26 cellular contexts compared by ENCODE assay signal in genomic region chr2:236617221-236617737, GRCh38.
"Had no signal": no experiment of that assay in that cellular context is flagged by ENCODE, and none has a peak within 500 bp of the region (broad histone marks: within the 10 kb centered on the region; RNA-seq: fewer than 3 reads in every experiment).

No MANE protein-coding gene starts in this region.

- H3K4me3 ChIP-seq: neural progenitor cell, ovary, psoas muscle, right lobe of liver, sigmoid colon, stomach, thoracic aorta, thyroid gland, tibial nerve, upper lobe of left lung, vagina had no signal

- H3K4me1 Mint-ChIP-seq: stimulated activated naive B cell treated with anti-CD40 and anti-IgM and Interleukin-4, amounts not matched to agents 10 μg/mL and 1 μg/mL and 100 μg/mL, for 72 hours had no signal

- H3K27ac ChIP-seq: neural progenitor cell, ovary, parathyroid adenoma, psoas muscle, right lobe of liver, sigmoid colon, stomach, thoracic aorta, thyroid gland, tibial nerve, upper lobe of left lung, vagina had no signal

- H3K9ac ChIP-seq: neural progenitor cell, parathyroid adenoma had no signal

- H3K27me3 Mint-ChIP-seq: stimulated activated naive CD8-positive, alpha-beta T cell treated with anti-CD3 and anti-CD28 coated beads, Interleukin-15, Interleukin-2, amounts not matched to agents 100 ng/mL and 50 ng/mL, for 24 hours had no signal

- H3K36me3 ChIP-seq: neural progenitor cell, ovary, right lobe of liver, sigmoid colon, stomach, thoracic aorta, thyroid gland, tibial nerve, upper lobe of left lung, vagina had no signal

- H3K9me3 ChIP-seq: ovary, psoas muscle, right lobe of liver, sigmoid colon, stomach, thoracic aorta, thyroid gland, tibial nerve, upper lobe of left lung, vagina had no signal

- DNase-seq: occipital lobe; ovary; psoas muscle; right lobe of liver; sigmoid colon; small intestine; stimulated activated CD4-positive, alpha-beta T cell treated with anti-CD3 and anti-CD28 coated beads, Interleukin-15, amount 100 ng/mL, for 24 hours; stimulated activated CD4-positive, alpha-beta T cell treated with anti-CD3 and anti-CD28 coated beads, Interleukin-2, amount 100 ng/mL, for 24 hours; stimulated activated CD4-positive, alpha-beta T cell treated with anti-CD3 and anti-CD28 coated beads, Interleukin-2, amount 100 ng/mL, for 48 hours; stimulated activated CD4-positive, alpha-beta T cell treated with anti-CD3 and anti-CD28 coated beads, Interleukin-4, amount 100 ng/mL, for 24 hours; stimulated activated naive B cell treated with anti-CD40 and anti-IgM and Interleukin-4, amounts not matched to agents 10 μg/mL and 1 μg/mL and 100 μg/mL, for 72 hours; stimulated activated naive CD4-positive, alpha-beta T cell treated with Interleukin-2 at 50 U/mL for 16 hours; stomach; thyroid gland; trophoblast cell; upper lobe of left lung had no signal

- H3K27me3 ChIP-seq: neural progenitor cell, ovary, right lobe of liver, sigmoid colon, thyroid gland, tibial nerve, upper lobe of left lung, vagina had no signal

- ATAC-seq: psoas muscle; right cardiac atrium; right lobe of liver; stimulated activated effector memory CD8-positive, alpha-beta T cell treated with anti-CD3 and anti-CD28 coated beads, Interleukin-12 subunit alpha, Interleukin-12 subunit beta, amount 100 ng/mL, for 72 hours; stimulated activated naive B cell treated with anti-CD40 and anti-IgM and Interleukin-4, amounts not matched to agents 10 μg/mL and 1 μg/mL and 100 μg/mL, for 72 hours had no signal

- H3K27ac Mint-ChIP-seq: nephron; neural progenitor cell; progenitor cell of endocrine pancreas; stimulated activated effector memory CD8-positive, alpha-beta T cell treated with anti-CD3 and anti-CD28 coated beads, Interleukin-12 subunit alpha, Interleukin-12 subunit beta, amount 100 ng/mL, for 72 hours; stimulated activated naive B cell treated with anti-CD40 and anti-IgM and Interleukin-4, amounts not matched to agents 10 μg/mL and 1 μg/mL and 100 μg/mL, for 72 hours; stimulated activated naive CD8-positive, alpha-beta T cell treated with anti-CD3 and anti-CD28 coated beads, Interleukin-15, Interleukin-2, amounts not matched to agents 100 ng/mL and 50 ng/mL, for 24 hours had no signal

- H3K4me2 ChIP-seq: neural progenitor cell had no signal

- H3K4me1 ChIP-seq: parathyroid adenoma, right lobe of liver, sigmoid colon, stomach, thyroid gland, tibial nerve, upper lobe of left lung, vagina had no signal

- H3K9me3 Mint-ChIP-seq: nephron; neural progenitor cell; stimulated activated effector memory CD8-positive, alpha-beta T cell treated with anti-CD3 and anti-CD28 coated beads, Interleukin-12 subunit alpha, Interleukin-12 subunit beta, amount 100 ng/mL, for 72 hours; stimulated activated naive B cell treated with anti-CD40 and anti-IgM and Interleukin-4, amounts not matched to agents 10 μg/mL and 1 μg/mL and 100 μg/mL, for 72 hours; stimulated activated naive CD8-positive, alpha-beta T cell treated with anti-CD3 and anti-CD28 coated beads, Interleukin-15, Interleukin-2, amounts not matched to agents 100 ng/mL and 50 ng/mL, for 24 hours had no signal

- H3K79me2 ChIP-seq: parathyroid adenoma had no signal

- H3K4me3 Mint-ChIP-seq: nephron; neural progenitor cell; stimulated activated effector memory CD8-positive, alpha-beta T cell treated with anti-CD3 and anti-CD28 coated beads, Interleukin-12 subunit alpha, Interleukin-12 subunit beta, amount 100 ng/mL, for 72 hours; stimulated activated naive B cell treated with anti-CD40 and anti-IgM and Interleukin-4, amounts not matched to agents 10 μg/mL and 1 μg/mL and 100 μg/mL, for 72 hours; stimulated activated naive CD8-positive, alpha-beta T cell treated with anti-CD3 and anti-CD28 coated beads, Interleukin-15, Interleukin-2, amounts not matched to agents 100 ng/mL and 50 ng/mL, for 24 hours had no signal

- H3K36me3 Mint-ChIP-seq: neural progenitor cell; stimulated activated effector memory CD8-positive, alpha-beta T cell treated with anti-CD3 and anti-CD28 coated beads, Interleukin-12 subunit alpha, Interleukin-12 subunit beta, amount 100 ng/mL, for 72 hours; stimulated activated naive B cell treated with anti-CD40 and anti-IgM and Interleukin-4, amounts not matched to agents 10 μg/mL and 1 μg/mL and 100 μg/mL, for 72 hours had no signal
